In the genomic region with DNA sequence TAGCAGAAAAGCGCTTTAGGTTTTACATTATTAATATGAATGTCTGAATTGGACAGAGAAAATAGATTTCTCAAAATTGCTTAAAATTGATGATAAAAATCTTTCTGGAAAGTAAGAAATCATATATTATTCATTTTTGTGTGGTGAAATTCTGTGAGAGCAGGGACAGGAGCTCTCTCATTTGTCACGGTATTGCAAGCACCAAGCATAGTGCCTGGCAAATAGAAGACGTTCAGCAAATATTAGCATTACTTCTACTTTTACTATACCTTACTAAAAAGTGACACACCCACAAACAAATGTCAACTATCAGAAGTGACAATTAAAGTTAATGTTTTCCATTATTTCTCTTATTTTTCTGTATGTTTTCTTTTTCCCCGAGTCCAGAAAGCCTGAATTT, we compare ENCODE assay signal across 15 cellular contexts.
DNase-seq lines count a peak whose midpoint lies in the region; TF ChIP-seq lines count a peak whose summit lies in the region.
"Had no signal": no experiment of that assay in that cellular context is flagged by ENCODE, and none has a peak within 500 bp of the region (broad histone marks: within the 10 kb centered on the region; RNA-seq: fewer than 3 reads in every experiment).

No MANE protein-coding gene starts in this region.

- no peak overlapping the region for H3K4me3 ChIP-seq in CD8-positive, alpha-beta memory T cell (ENCODE audit: low read length)
- H3K4me3 ChIP-seq: BLaER1, HAP-1 had no signal

- H3K27ac ChIP-seq in caudate nucleus (ENCODE audit: low read depth, low read length) = peak overlapping the region; percentile 11
- no peak overlapping the region for H3K27ac ChIP-seq in CD8-positive, alpha-beta memory T cell (ENCODE audit: low read depth, low read length)
- H3K27ac ChIP-seq: 22Rv1, BLaER1 had no signal

- peaks cover 8% of the 10 kb centered on the region for H3K9me3 Mint-ChIP-seq in osteocyte (ENCODE audit: unreplicated experiment)
- no peaks in the 10 kb centered on the region for H3K9me3 Mint-ChIP-seq in activated T-cell treated with anti-CD3 and anti-CD28 coated beads, Interleukin-2, amount 50 U/mL, for 24 hours
- H3K9me3 Mint-ChIP-seq in CD8-positive, alpha-beta memory T cell = no peaks in the 10 kb centered on the region
- H3K9me3 Mint-ChIP-seq: CD4-positive, CD25-positive, alpha-beta regulatory T cell had no signal

- TF ChIP-seq CTCF in osteocyte (IDR thresholded peaks at IDR 0.05) = no peak

- no peaks in the 10 kb centered on the region for H3K27me3 ChIP-seq in CD8-positive, alpha-beta memory T cell (ENCODE audit: insufficient read depth, low read length, poor library complexity, severe bottlenecking)
- H3K27me3 ChIP-seq: BLaER1 had no signal

- no peaks in the 10 kb centered on the region for H3K9me3 ChIP-seq in CD8-positive, alpha-beta memory T cell (ENCODE audit: low read length)
- H3K9me3 ChIP-seq: BLaER1, HAP-1 had no signal

- H3K4me1 Mint-ChIP-seq in osteocyte (ENCODE audit: unreplicated experiment) = peaks cover 29% of the 10 kb centered on the region
- peaks cover 4% of the 10 kb centered on the region for H3K4me1 Mint-ChIP-seq in activated T-cell treated with anti-CD3 and anti-CD28 coated beads, Interleukin-2, amount 50 U/mL, for 24 hours (ENCODE audit: low read depth)
- peaks cover 0 to 5% (median 2%) of the 10 kb centered on the region in 3 donors for H3K4me1 Mint-ChIP-seq in CD8-positive, alpha-beta memory T cell

- no peaks in the 10 kb centered on the region for H3K27me3 Mint-ChIP-seq in osteocyte (ENCODE audit: unreplicated experiment)
- H3K27me3 Mint-ChIP-seq in activated T-cell treated with anti-CD3 and anti-CD28 coated beads, Interleukin-2, amount 50 U/mL, for 24 hours = no peaks in the 10 kb centered on the region
- no peaks in the 10 kb centered on the region for H3K27me3 Mint-ChIP-seq in CD8-positive, alpha-beta memory T cell
- H3K27me3 Mint-ChIP-seq: CD4-positive, CD25-positive, alpha-beta regulatory T cell had no signal

- no peaks in the 10 kb centered on the region for H3K36me3 Mint-ChIP-seq in osteocyte (ENCODE audit: unreplicated experiment)
- no peaks in the 10 kb centered on the region for H3K36me3 Mint-ChIP-seq in activated T-cell treated with anti-CD3 and anti-CD28 coated beads, Interleukin-2, amount 50 U/mL, for 24 hours (ENCODE audit: low read depth)
- peaks cover 2 to 12% (median 4%) of the 10 kb centered on the region in 3 donors for H3K36me3 Mint-ChIP-seq in CD8-positive, alpha-beta memory T cell

- CTCF ChIA-PET in CD8-positive, alpha-beta memory T cell (lab: Charles Lee) = no interaction called here

- H3K36me3 ChIP-seq in CD8-positive, alpha-beta memory T cell (ENCODE audit: insufficient read depth, low read length) = no peaks in the 10 kb centered on the region
- H3K36me3 ChIP-seq: BLaER1, HAP-1 had no signal

- peak overlapping the region; percentile 61 for H3K27ac Mint-ChIP-seq in osteocyte (ENCODE audit: unreplicated experiment)
- H3K27ac Mint-ChIP-seq in activated T-cell treated with anti-CD3 and anti-CD28 coated beads, Interleukin-2, amount 50 U/mL, for 24 hours = no peak overlapping the region
- H3K27ac Mint-ChIP-seq in CD8-positive, alpha-beta memory T cell = no peak overlapping the region
- H3K27ac Mint-ChIP-seq: CD4-positive, CD25-positive, alpha-beta regulatory T cell had no signal

- H3K4me3 Mint-ChIP-seq in osteocyte (ENCODE audit: unreplicated experiment) = no peak overlapping the region
- no peak overlapping the region for H3K4me3 Mint-ChIP-seq in activated T-cell treated with anti-CD3 and anti-CD28 coated beads, Interleukin-2, amount 50 U/mL, for 24 hours
- no peak overlapping the region for H3K4me3 Mint-ChIP-seq in CD8-positive, alpha-beta memory T cell
- H3K4me3 Mint-ChIP-seq: CD4-positive, CD25-positive, alpha-beta regulatory T cell had no signal

- POLR2A ChIA-PET in CD8-positive, alpha-beta memory T cell (lab: Charles Lee) = no interaction called here

- peak; percentile 5 for DNase-seq in DMS53 (lab: John Stamatoyannopoulos, UW)
- no peak for DNase-seq in DMS53 treated with DMSO at 0.1 percent for 48 hours (lab: John Stamatoyannopoulos, UW; ENCODE audit: unreplicated experiment)
- DNase-seq in caudate nucleus (lab: John Stamatoyannopoulos, UW) = no peak
- DNase-seq in osteocyte (ENCODE audit: extremely low spot score, unreplicated experiment) = no peak
- no peak for DNase-seq in activated T-cell treated with anti-CD3 and anti-CD28 coated beads, Interleukin-2, amount 50 U/mL, for 24 hours
- DNase-seq in OCI-M2 (lab: John Stamatoyannopoulos, UW; ENCODE audit: unreplicated experiment) = no peak
- DNase-seq in CD8-positive, alpha-beta memory T cell = no peak
- DNase-seq: AML-193; CD4-positive, CD25-positive, alpha-beta regulatory T cell; DND-41; GDM1; GOT3 had no signal

- H3K4me1 ChIP-seq in CD8-positive, alpha-beta memory T cell (ENCODE audit: insufficient read depth, low read length) = no peaks in the 10 kb centered on the region
- H3K4me1 ChIP-seq: BLaER1, HAP-1 had no signal
